In genomic region chr1:39922139-39922757, GRCh38 we compare ENCODE assay signal across 21 cellular contexts. TPM values are rescaled to one million over a fixed set of nuclear protein-coding genes. Genes with fewer than 3 reads are reported as not detected.
DNase-seq lines count a peak whose midpoint lies in the region; ATAC-seq and TF ChIP-seq lines count a peak whose summit lies in the region.
"Had no signal": no experiment of that assay in that cellular context is flagged by ENCODE, and none has a peak within 500 bp of the region (broad histone marks: within the 10 kb centered on the region; RNA-seq: fewer than 3 reads in every experiment).

No MANE protein-coding gene starts in this region.

- H3K4me3 Mint-ChIP-seq in endodermal cell, result peak overlapping the region; percentile 32
- H3K4me3 Mint-ChIP-seq in type B pancreatic cell, result peak overlapping the region; percentile 35
- H3K4me3 Mint-ChIP-seq: B cell had no signal

- DNase-seq in endodermal cell (peak; percentile 95), islet precursor cell (peak; percentile 60), type B pancreatic cell (ENCODE audit: extremely low spot score, unreplicated experiment) (no peak), NCI-H82 treated with DMSO at 0.1 percent for 48 hours (lab: John Stamatoyannopoulos, UW; ENCODE audit: unreplicated experiment) (no peak)
- no peak for DNase-seq in stimulated activated CD4-positive, alpha-beta T cell treated with anti-CD3 and anti-CD28 coated beads, Interleukin-12 subunit alpha, Interleukin-12 subunit beta, amount 100 ng/mL, for 4 hours
- DNase-seq: activated naive CD4-positive, alpha-beta T cell treated with anti-CD3 and anti-CD28 coated beads, Interleukin-2, amount 50 U/mL, for 16 hours; Caco-2; cortex of kidney; esophagus squamous epithelium; KG1; left lung; NCI-H1048; NCI-H2107; small intestine; testis had no signal

- H3K36me3 Mint-ChIP-seq in endodermal cell (ENCODE audit: low read depth) (no peaks in the 10 kb centered on the region), type B pancreatic cell (no peaks in the 10 kb centered on the region)
- H3K36me3 Mint-ChIP-seq: brain had no signal

- TF ChIP-seq CTCF in endodermal cell (conservative IDR thresholded peaks at IDR 0.05), result no peak
- no peak for TF ChIP-seq CTCF in type B pancreatic cell (conservative IDR thresholded peaks at IDR 0.05)

- ATAC-seq in HG02938 (IDR thresholded peaks at IDR 0.05; ENCODE audit: unreplicated experiment), result no peak
- ATAC-seq: GM12878, left lung, Right ventricle myocardium inferior had no signal

- H3K27me3 Mint-ChIP-seq in endodermal cell (ENCODE audit: insufficient read depth) (no peaks in the 10 kb centered on the region), type B pancreatic cell (peaks cover 49% of the 10 kb centered on the region)

- no peak overlapping the region for H3K4me3 ChIP-seq in endodermal cell (ENCODE audit: low read length)
- H3K4me3 ChIP-seq: GM12878, left lung, testis had no signal

- TF ChIP-seq RAD21 in Ishikawa (IDR thresholded peaks at IDR 0.05; ENCODE audit: low read depth), result no peak; the same call in 1 of the 2 replicates

- H3K9me3 Mint-ChIP-seq in endodermal cell, result no peaks in the 10 kb centered on the region
- no peaks in the 10 kb centered on the region for H3K9me3 Mint-ChIP-seq in type B pancreatic cell

- WGBS in endodermal cell (ENCODE audit: insufficient coverage in 1 of 2, insufficient read length in 1 of 2), 2 experiments, result 14 to 18% methylated on average over 27 to 33 of the region's 33 CpGs

- H3K27ac ChIP-seq in endodermal cell (ENCODE audit: low read depth, low read length), result no peak overlapping the region
- H3K27ac ChIP-seq: esophagus squamous epithelium, left lung, testis had no signal

- peaks cover 16% of the 10 kb centered on the region for H3K4me1 ChIP-seq in endodermal cell (ENCODE audit: control insufficient read depth, insufficient read depth, low read length)
- H3K4me1 ChIP-seq: Caco-2, testis had no signal

- H3K27ac Mint-ChIP-seq in endodermal cell, result peak overlapping the region; percentile 76
- H3K27ac Mint-ChIP-seq in type B pancreatic cell, result no peak overlapping the region
- H3K27ac Mint-ChIP-seq: B cell had no signal

- H3K4me1 Mint-ChIP-seq in endodermal cell, result peaks cover 39% of the 10 kb centered on the region
- H3K4me1 Mint-ChIP-seq in type B pancreatic cell (ENCODE audit: unreplicated experiment), result peaks cover 18% of the 10 kb centered on the region
- H3K4me1 Mint-ChIP-seq: B cell had no signal

- peak; percentile 81 for TF ChIP-seq EP300 in Ishikawa (IDR thresholded peaks at IDR 0.05; ENCODE audit: borderline replicate concordance)

- H3K9ac ChIP-seq in endodermal cell (ENCODE audit: extremely low read depth, low read length, poor library complexity, severe bottlenecking), result no peak overlapping the region

- no peaks in the 10 kb centered on the region for H3K9me3 ChIP-seq in endodermal cell (ENCODE audit: control insufficient read depth, low read length)
- H3K9me3 ChIP-seq: Caco-2, esophagus squamous epithelium, left lung, testis had no signal

- no peaks in the 10 kb centered on the region for H3K36me3 ChIP-seq in endodermal cell (ENCODE audit: control insufficient read depth, insufficient read depth, low read length)
- H3K36me3 ChIP-seq: esophagus squamous epithelium, left lung had no signal

- H3K27me3 ChIP-seq in endodermal cell (ENCODE audit: control insufficient read depth, insufficient read depth, low read length, poor library complexity, severe bottlenecking), result no peaks in the 10 kb centered on the region
- H3K27me3 ChIP-seq: testis had no signal

TF ChIP-seq in Ishikawa, 13 proteins besides CTCF, POLR2A, EP300 and RAD21:
- TF ChIP-seq ZBTB7A (IDR thresholded peaks at IDR 0.05; ENCODE audit: low read depth), result peak; percentile 92
- TF ChIP-seq, protein P1, sequence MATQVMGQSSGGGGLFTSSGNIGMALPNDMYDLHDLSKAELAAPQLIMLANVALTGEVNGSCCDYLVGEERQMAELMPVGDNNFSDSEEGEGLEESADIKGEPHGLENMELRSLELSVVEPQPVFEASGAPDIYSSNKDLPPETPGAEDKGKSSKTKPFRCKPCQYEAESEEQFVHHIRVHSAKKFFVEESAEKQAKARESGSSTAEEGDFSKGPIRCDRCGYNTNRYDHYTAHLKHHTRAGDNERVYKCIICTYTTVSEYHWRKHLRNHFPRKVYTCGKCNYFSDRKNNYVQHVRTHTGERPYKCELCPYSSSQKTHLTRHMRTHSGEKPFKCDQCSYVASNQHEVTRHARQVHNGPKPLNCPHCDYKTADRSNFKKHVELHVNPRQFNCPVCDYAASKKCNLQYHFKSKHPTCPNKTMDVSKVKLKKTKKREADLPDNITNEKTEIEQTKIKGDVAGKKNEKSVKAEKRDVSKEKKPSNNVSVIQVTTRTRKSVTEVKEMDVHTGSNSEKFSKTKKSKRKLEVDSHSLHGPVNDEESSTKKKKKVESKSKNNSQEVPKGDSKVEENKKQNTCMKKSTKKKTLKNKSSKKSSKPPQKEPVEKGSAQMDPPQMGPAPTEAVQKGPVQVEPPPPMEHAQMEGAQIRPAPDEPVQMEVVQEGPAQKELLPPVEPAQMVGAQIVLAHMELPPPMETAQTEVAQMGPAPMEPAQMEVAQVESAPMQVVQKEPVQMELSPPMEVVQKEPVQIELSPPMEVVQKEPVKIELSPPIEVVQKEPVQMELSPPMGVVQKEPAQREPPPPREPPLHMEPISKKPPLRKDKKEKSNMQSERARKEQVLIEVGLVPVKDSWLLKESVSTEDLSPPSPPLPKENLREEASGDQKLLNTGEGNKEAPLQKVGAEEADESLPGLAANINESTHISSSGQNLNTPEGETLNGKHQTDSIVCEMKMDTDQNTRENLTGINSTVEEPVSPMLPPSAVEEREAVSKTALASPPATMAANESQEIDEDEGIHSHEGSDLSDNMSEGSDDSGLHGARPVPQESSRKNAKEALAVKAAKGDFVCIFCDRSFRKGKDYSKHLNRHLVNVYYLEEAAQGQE (IDR thresholded peaks at IDR 0.05; ENCODE audit: low read depth), result peak; percentile 27; the same call in 1 of the 2 replicates
- peak; percentile 95 for TF ChIP-seq TCF12 (IDR thresholded peaks at IDR 0.05; ENCODE audit: low read depth)
- peak; percentile 81 for TF ChIP-seq TEAD4 (IDR thresholded peaks at IDR 0.05)
- no peak for TF ChIP-seq CEBPB (IDR thresholded peaks at IDR 0.05)
- no peak for TF ChIP-seq CREB1 (IDR thresholded peaks at IDR 0.05; ENCODE audit: low read depth)
- TF ChIP-seq TAF1 (IDR thresholded peaks at IDR 0.05; ENCODE audit: low read depth), result no peak
- TF ChIP-seq FOXM1 (IDR thresholded peaks at IDR 0.05; ENCODE audit: borderline replicate concordance, low read depth), result no peak
- peak; percentile 96 for TF ChIP-seq NFIC (IDR thresholded peaks at IDR 0.05)
- TF ChIP-seq, protein P2, sequence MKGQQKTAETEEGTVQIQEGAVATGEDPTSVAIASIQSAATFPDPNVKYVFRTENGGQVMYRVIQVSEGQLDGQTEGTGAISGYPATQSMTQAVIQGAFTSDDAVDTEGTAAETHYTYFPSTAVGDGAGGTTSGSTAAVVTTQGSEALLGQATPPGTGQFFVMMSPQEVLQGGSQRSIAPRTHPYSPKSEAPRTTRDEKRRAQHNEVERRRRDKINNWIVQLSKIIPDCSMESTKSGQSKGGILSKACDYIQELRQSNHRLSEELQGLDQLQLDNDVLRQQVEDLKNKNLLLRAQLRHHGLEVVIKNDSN (IDR thresholded peaks at IDR 0.05), result no peak
- TF ChIP-seq MAX (IDR thresholded peaks at IDR 0.05), result peak; percentile 78
- no peak for TF ChIP-seq YY1 (IDR thresholded peaks at IDR 0.05; ENCODE audit: low read depth)
- no peak for TF ChIP-seq EGR1 (IDR thresholded peaks at IDR 0.05)

RNA-seq across cellular contexts. Expression of gene MYCL, which starts 20.5 kb away (rescaled TPM):
- total RNA-seq in endodermal cell (10 to 100 TPM; 35.0 to 39.5 TPM), type B pancreatic cell (ENCODE audit: low replicate concordance) (19.5 and 36.5 TPM in 2 replicates)
- polyA plus RNA-seq in endodermal cell (2013, experiment 1 of 2), result 44.2 TPM
- polyA plus RNA-seq in endodermal cell (2013, experiment 2 of 2), result 38.5 TPM

RNA-seq across cellular contexts. Expression of gene MFSD2A, which starts 32.7 kb away (rescaled TPM):
- total RNA-seq in endodermal cell (1 to 10 TPM; 6.3 to 8.5 TPM), type B pancreatic cell (ENCODE audit: low replicate concordance) (6.1 and 7.3 TPM in 2 replicates)
- polyA plus RNA-seq in endodermal cell (2013, experiment 1 of 2), result 20.2 TPM
- polyA plus RNA-seq in endodermal cell (2013, experiment 2 of 2), result 21.5 TPM

RNA-seq across cellular contexts. Expression of gene TRIT1, which starts 38.9 kb away (rescaled TPM):
- total RNA-seq in endodermal cell, result 10 to 100 TPM; 26.2 to 35.1 TPM
- 36.7 TPM for polyA plus RNA-seq in endodermal cell (2013, experiment 1 of 2)
- 39.1 TPM for polyA plus RNA-seq in endodermal cell (2013, experiment 2 of 2)
- 23.9 and 29.6 TPM in 2 replicates for total RNA-seq in type B pancreatic cell (ENCODE audit: low replicate concordance)

Comparison
In these comparisons a context has a peak if more than half of its experiments do, and no peak if none do; other contexts are left out.
1. DNase-seq: peak in endodermal cell (single experiment) and islet precursor cell (single experiment); none in type B pancreatic cell (single experiment), stimulated activated CD4-positive, alpha-beta T cell treated with anti-CD3 and anti-CD28 coated beads, Interleukin-12 subunit alpha, Interleukin-12 subunit beta, amount 100 ng/mL, for 4 hours (single experiment) and NCI-H82 treated with DMSO at 0.1 percent for 48 hours (single experiment).